Comparison of ENCODE assay signal across 10 cellular contexts in genomic region chr12:67388331-67389163, GRCh38.
DNase-seq lines count a peak whose midpoint lies in the region; ATAC-seq and TF ChIP-seq lines count a peak whose summit lies in the region.
"Had no signal": no experiment of that assay in that cellular context is flagged by ENCODE, and none has a peak within 500 bp of the region (broad histone marks: within the 10 kb centered on the region; RNA-seq: fewer than 3 reads in every experiment).

No MANE protein-coding gene starts in this region.

- no peak for ATAC-seq in HG02798 (IDR thresholded peaks at IDR 0.05; ENCODE audit: poor library complexity, unreplicated experiment)

- H3K27ac ChIP-seq in skeletal muscle tissue (ENCODE audit: low read depth, low read length): peak overlapping the region; percentile 63

- peaks cover 19 to 33% (median 28%) of the 10 kb centered on the region in 3 donors for H3K4me1 ChIP-seq in skeletal muscle tissue (ENCODE audit: control insufficient read depth in 3 of 3, insufficient read depth in 3 of 3, low read length in 3 of 3)
- H3K4me1 ChIP-seq: HAP-1 had no signal

- H3K36me3 ChIP-seq in skeletal muscle tissue (ENCODE audit: control insufficient read depth in 3 of 3, insufficient read depth in 3 of 3, low read length in 3 of 3): no peaks in the 10 kb centered on the region
- H3K36me3 ChIP-seq: HAP-1 had no signal

- no peaks in the 10 kb centered on the region for H3K27me3 ChIP-seq in skeletal muscle tissue (ENCODE audit: control insufficient read depth in 3 of 3, insufficient read depth in 3 of 3, low read length in 3 of 3)

- no peak overlapping the region for H3K4me3 ChIP-seq in fibroblast of mammary gland (ENCODE audit: control insufficient read depth, low read depth, low read length)
- H3K4me3 ChIP-seq in skeletal muscle tissue (ENCODE audit: low read length in 3 of 3): peak overlapping the region; percentile 26 to 55 (median 45)
- H3K4me3 ChIP-seq: HAP-1 had no signal

- TF ChIP-seq CTCF in fibroblast of mammary gland (conservative IDR thresholded peaks at IDR 0.05; ENCODE audit: control insufficient read depth, insufficient read depth, low read depth, low read length): peak; percentile 13

- DNase-seq in NCI-H510A treated with DMSO at 0.1 percent for 48 hours (lab: John Stamatoyannopoulos, UW) (peak; percentile 39), NCI-H510A (lab: John Stamatoyannopoulos, UW) (no peak), NCI-H82 treated with DMSO at 0.1 percent for 48 hours (lab: John Stamatoyannopoulos, UW; ENCODE audit: unreplicated experiment) (peak; percentile 32), fibroblast of mammary gland (ENCODE audit: low read depth) (no peak), NCI-H748 (lab: John Stamatoyannopoulos, UW; ENCODE audit: unreplicated experiment) (no peak)
- DNase-seq in activated effector memory CD4-positive, alpha-beta T cell treated with anti-CD3 and anti-CD28 coated beads, Interleukin-2, amount 50 U/mL, for 16 hours: no peak
- DNase-seq: foreskin fibroblast had no signal

- H3K9me3 ChIP-seq in skeletal muscle tissue (ENCODE audit: control insufficient read depth in 3 of 3, low read length in 3 of 3): no peaks in the 10 kb centered on the region
- H3K9me3 ChIP-seq: HAP-1 had no signal

- H3K9ac ChIP-seq in skeletal muscle tissue (ENCODE audit: low read depth in 1 of 3, low read length in 3 of 3): peak overlapping the region; percentile 16 to 54 (median 42)

Comparison
In these comparisons a context has a peak if more than half of its experiments do, and no peak if none do; other contexts are left out.
1. DNase-seq: peak in NCI-H510A treated with DMSO at 0.1 percent for 48 hours (single experiment) and NCI-H82 treated with DMSO at 0.1 percent for 48 hours (single experiment); none in NCI-H510A (single experiment), fibroblast of mammary gland (single experiment), activated effector memory CD4-positive, alpha-beta T cell treated with anti-CD3 and anti-CD28 coated beads, Interleukin-2, amount 50 U/mL, for 16 hours (single experiment) and NCI-H748 (single experiment).